In the genomic region with DNA sequence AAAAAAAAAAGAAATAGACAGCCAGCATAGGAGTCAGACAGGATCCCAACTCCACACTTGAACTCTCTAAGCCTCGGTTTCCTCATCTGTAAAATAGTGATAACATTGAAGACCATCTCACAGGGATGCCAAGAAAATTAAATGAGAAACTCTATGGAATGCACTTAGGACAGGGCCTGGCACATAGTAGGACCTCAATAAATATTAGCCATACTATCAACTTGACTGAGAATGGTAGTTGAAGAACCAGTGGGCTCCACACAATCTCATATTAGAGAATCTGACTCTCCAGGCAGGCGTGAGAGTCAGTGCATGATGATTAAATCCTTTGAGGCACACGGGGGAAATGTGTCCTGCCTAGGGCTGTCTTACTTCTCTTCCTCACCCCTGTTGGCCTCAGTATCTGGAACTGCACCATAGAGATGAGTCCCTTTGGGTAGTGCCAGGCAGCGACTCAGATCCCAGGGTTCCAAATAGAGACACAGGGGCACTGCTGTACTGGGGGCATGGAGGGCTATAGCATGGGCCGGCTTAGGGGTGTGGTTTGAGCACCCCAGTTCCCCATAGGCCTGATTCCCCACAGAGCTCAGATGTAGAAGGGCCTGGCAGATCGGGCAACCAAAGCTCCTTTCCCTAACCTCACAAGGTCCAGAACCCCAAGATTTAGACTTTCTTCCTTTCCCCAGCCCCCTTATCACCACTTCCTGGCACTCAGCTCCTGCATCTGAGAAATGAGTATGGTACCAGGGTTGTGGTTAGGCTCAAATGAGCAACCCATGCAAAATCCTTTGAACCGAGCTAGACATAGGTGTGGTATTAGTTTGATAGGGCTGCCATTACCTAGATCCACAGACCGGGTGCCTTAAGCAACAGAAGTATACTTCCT, we compare ENCODE assay signal across 9 cellular contexts. TPM values are rescaled to one million over a fixed set of nuclear protein-coding genes. Genes with fewer than 3 reads are reported as not detected.
DNase-seq lines count a peak whose midpoint lies in the region; ATAC-seq and TF ChIP-seq lines count a peak whose summit lies in the region.
"Had no signal": no experiment of that assay in that cellular context is flagged by ENCODE, and none has a peak within 500 bp of the region (broad histone marks: within the 10 kb centered on the region; RNA-seq: fewer than 3 reads in every experiment).

No MANE protein-coding gene starts in this region.

- H3K4me3 ChIP-seq in mucosa of descending colon = no peak overlapping the region

- intact Hi-C loops in mucosa of descending colon (cut with DNase I, micrococcal nuclease) = no loop called here

- peak overlapping the region; percentile 97 for H3K4me3 Mint-ChIP-seq in T-helper 2 cell treated with Interferon-gamma antibody and Interleukin-4, amounts not matched to agents 5 μg/mL and 100 μg/mL, for 36 hours
- H3K4me3 Mint-ChIP-seq: neural crest cell had no signal

- H3K27ac Mint-ChIP-seq in T-helper 2 cell treated with Interferon-gamma antibody and Interleukin-4, amounts not matched to agents 5 μg/mL and 100 μg/mL, for 36 hours = peak overlapping the region; percentile 99

- no peaks in the 10 kb centered on the region for H3K9me3 ChIP-seq in mucosa of descending colon

- no peak for TF ChIP-seq CTCF in mucosa of descending colon (IDR thresholded peaks at IDR 0.05)

- no peaks in the 10 kb centered on the region for H3K9me3 Mint-ChIP-seq in T-helper 2 cell treated with Interferon-gamma antibody and Interleukin-4, amounts not matched to agents 5 μg/mL and 100 μg/mL, for 36 hours
- H3K9me3 Mint-ChIP-seq: neural crest cell had no signal

- peaks cover 6% of the 10 kb centered on the region for H3K4me1 ChIP-seq in mucosa of descending colon (ENCODE audit: low read depth)

- peak; percentile 41 for ATAC-seq in GM18502 (IDR thresholded peaks at IDR 0.05; ENCODE audit: poor library complexity, unreplicated experiment)
- ATAC-seq in HG02798 (IDR thresholded peaks at IDR 0.05; ENCODE audit: poor library complexity, unreplicated experiment) = peak; percentile 24
- peak; percentile 4 for ATAC-seq in mucosa of descending colon
- no peak for ATAC-seq in GM21737 (IDR thresholded peaks at IDR 0.05; ENCODE audit: unreplicated experiment)

- no peaks in the 10 kb centered on the region for H3K27me3 Mint-ChIP-seq in T-helper 2 cell treated with Interferon-gamma antibody and Interleukin-4, amounts not matched to agents 5 μg/mL and 100 μg/mL, for 36 hours (ENCODE audit: low read depth)

- H3K36me3 ChIP-seq in mucosa of descending colon (ENCODE audit: low read depth) = no peaks in the 10 kb centered on the region

- DNase-seq in T-helper 2 cell treated with Interferon-gamma antibody and Interleukin-4, amounts not matched to agents 5 μg/mL and 100 μg/mL, for 36 hours (ENCODE audit: low spot score) = peak; percentile 77
- DNase-seq in mucosa of descending colon = no peak
- DNase-seq in HPDE6-E6E7 (ENCODE audit: extremely low spot score) = no peak
- DNase-seq in kidney tubule cell (ENCODE audit: low spot score) = no peak
- DNase-seq in amygdala (lab: John Stamatoyannopoulos, UW) = no peak

- H3K36me3 Mint-ChIP-seq in T-helper 2 cell treated with Interferon-gamma antibody and Interleukin-4, amounts not matched to agents 5 μg/mL and 100 μg/mL, for 36 hours (ENCODE audit: low read depth) = peaks cover 24% of the 10 kb centered on the region

- peaks cover 76% of the 10 kb centered on the region for H3K4me1 Mint-ChIP-seq in T-helper 2 cell treated with Interferon-gamma antibody and Interleukin-4, amounts not matched to agents 5 μg/mL and 100 μg/mL, for 36 hours (ENCODE audit: low read depth)

RNA-seq across cellular contexts. Expression of a gene that starts 51.3 kb away (rescaled TPM):
- 100 to 1,000 TPM; 112 to 155 (median 115) TPM for total RNA-seq in mucosa of descending colon
